ENCODE assay signal across 9 cellular contexts in genomic region chr12:16347391-16348298, GRCh38. TPM values are rescaled to one million over a fixed set of nuclear protein-coding genes. Genes with fewer than 3 reads are reported as not detected.
DNase-seq lines count a peak whose midpoint lies in the region; FAIRE-seq and TF ChIP-seq lines count a peak whose summit lies in the region.
"Had no signal": no experiment of that assay in that cellular context is flagged by ENCODE, and none has a peak within 500 bp of the region (broad histone marks: within the 10 kb centered on the region; RNA-seq: fewer than 3 reads in every experiment).

A gene with protein sequence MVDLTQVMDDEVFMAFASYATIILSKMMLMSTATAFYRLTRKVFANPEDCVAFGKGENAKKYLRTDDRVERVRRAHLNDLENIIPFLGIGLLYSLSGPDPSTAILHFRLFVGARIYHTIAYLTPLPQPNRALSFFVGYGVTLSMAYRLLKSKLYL (plus strand): TSS chr12:16347645. CDS start chr12:16354253, 6,608 bp downstream.

- 19% methylated on average over 15 of the region's 31 CpGs for WGBS in SK-N-SH (ENCODE audit: low lambda C conversion rate)

- TSS peak; percentile 61 for BruUV-seq in A673 (replicated peaks; lab: Mats Ljungman, UMichigan)

- H4K20me1 ChIP-seq in SK-N-SH (ENCODE audit: insufficient read depth) = no peaks in the 10 kb centered on the region

- no peaks in the 10 kb centered on the region for H3K9me2 ChIP-seq in SK-N-SH

- H3K9ac ChIP-seq in HUES6 (ENCODE audit: low read length) = peak within 1 kb of the TSS; percentile 65
- H3K9ac ChIP-seq in SK-N-SH = peak within 1 kb of the TSS; percentile 17; the same call in 1 of the 2 replicates

- no peak for TF ChIP-seq EP300 in SK-N-SH (IDR thresholded peaks at IDR 0.05; ENCODE audit: borderline replicate concordance in 1 of 2, low read depth in 1 of 2, low read length in 1 of 2)

- H3K36me3 Mint-ChIP-seq in nephron progenitor cell (ENCODE audit: low read depth) = peaks cover 24% of the 10 kb centered on the region
- H3K36me3 Mint-ChIP-seq in activated CD4-positive, alpha-beta T cell treated with anti-CD3 and anti-CD28 coated beads, Interleukin-2, amount 10 ng/mL, durations not matched to agents 7 days and 5 days (ENCODE audit: low read depth) = no peaks in the 10 kb centered on the region
- H3K36me3 Mint-ChIP-seq: naive B cell had no signal

- TF ChIP-seq RAD21 in SK-N-SH (IDR thresholded peaks at IDR 0.05; ENCODE audit: low read length) = no peak

- intact Hi-C loops in A673 (cut with micrococcal nuclease; ENCODE audit: unreplicated experiment) = no loop called here

- peak within 1 kb of the TSS; percentile 45; the same call in 1 of the 2 replicates for H2AFZ ChIP-seq in SK-N-SH (ENCODE audit: low read depth)

- TF ChIP-seq CTCF in A673 (conservative IDR thresholded peaks at IDR 0.05; ENCODE audit: low read depth, low read length) (no peak), SK-N-SH (IDR thresholded peaks at IDR 0.05) (no peak), foreskin fibroblast (IDR thresholded peaks at IDR 0.05; ENCODE audit: low read depth, low read length) (no peak), nephron progenitor cell (IDR thresholded peaks at IDR 0.05) (no peak)

- DNase-seq in A673 (ENCODE audit: low spot score) (peak; percentile 29), GM19239 (ENCODE audit: insufficient read length, low spot score) (peak; percentile 2), SK-N-SH (peak; percentile 8), foreskin fibroblast (peak; percentile 45 to 81), nephron progenitor cell (peak; percentile 77)
- DNase-seq in activated CD4-positive, alpha-beta T cell treated with anti-CD3 and anti-CD28 coated beads, Interleukin-2, amount 10 ng/mL, durations not matched to agents 7 days and 5 days = no peak
- DNase-seq in stimulated activated CD4-positive, alpha-beta T cell treated with anti-CD3 and anti-CD28 coated beads, Interleukin-4, amount 100 ng/mL, for 24 hours = no peak
- DNase-seq: naive B cell had no signal

- no peaks in the 10 kb centered on the region for H3K79me2 ChIP-seq in SK-N-SH (ENCODE audit: insufficient read depth)

- H3K4me1 ChIP-seq in A673 (ENCODE audit: insufficient read depth, low read length, poor library complexity, severe bottlenecking) (no peaks in the 10 kb centered on the region), HUES6 (ENCODE audit: control insufficient read depth, insufficient read depth, low read length) (peaks cover 21% of the 10 kb centered on the region), SK-N-SH (ENCODE audit: control insufficient read depth in 1 of 2, insufficient read depth in 2 of 2, low read depth in 1 of 2, low read length in 1 of 2) (no peaks in the 10 kb centered on the region)

- no peaks in the 10 kb centered on the region for H3F3A ChIP-seq in SK-N-SH (replicated peaks; ENCODE audit: insufficient read depth)

- peak within 1 kb of the TSS; percentile 95 for H3K27ac Mint-ChIP-seq in nephron progenitor cell
- no peak within 1 kb of the TSS for H3K27ac Mint-ChIP-seq in activated CD4-positive, alpha-beta T cell treated with anti-CD3 and anti-CD28 coated beads, Interleukin-2, amount 10 ng/mL, durations not matched to agents 7 days and 5 days

- H3K27me3 ChIP-seq in A673 (replicated peaks; ENCODE audit: insufficient read depth, low read depth, low read length, poor library complexity) (no peaks in the 10 kb centered on the region), HUES6 (ENCODE audit: control insufficient read depth, insufficient read depth, low read length) (no peaks in the 10 kb centered on the region), SK-N-SH (ENCODE audit: insufficient read depth) (no peaks in the 10 kb centered on the region)

- peak within 1 kb of the TSS; percentile 88 for H3K4me3 Mint-ChIP-seq in nephron progenitor cell
- no peak within 1 kb of the TSS for H3K4me3 Mint-ChIP-seq in activated CD4-positive, alpha-beta T cell treated with anti-CD3 and anti-CD28 coated beads, Interleukin-2, amount 10 ng/mL, durations not matched to agents 7 days and 5 days

- H3K9me3 Mint-ChIP-seq in nephron progenitor cell = no peaks in the 10 kb centered on the region
- peaks cover under 1% of the 10 kb centered on the region for H3K9me3 Mint-ChIP-seq in activated CD4-positive, alpha-beta T cell treated with anti-CD3 and anti-CD28 coated beads, Interleukin-2, amount 10 ng/mL, durations not matched to agents 7 days and 5 days

- POLR2A ChIA-PET in A673 (lab: Charles Lee; ENCODE audit: low non-redundant PET) = no interaction called here
- POLR2A ChIA-PET in SK-N-SH (lab: Yijun Ruan, JAX) = no interaction called here
- POLR2A ChIA-PET in activated CD4-positive, alpha-beta T cell treated with anti-CD3 and anti-CD28 coated beads, Interleukin-2, amount 10 ng/mL, durations not matched to agents 7 days and 5 days (lab: Charles Lee) = no interaction called here

- peak within 1 kb of the TSS; percentile 68 for H3K4me2 ChIP-seq in SK-N-SH

- no peak for FAIRE-seq in GM19239 (lab: Jason Lieb, UNC)

- H3K36me3 ChIP-seq in A673 (ENCODE audit: insufficient read depth, low read length, poor library complexity, severe bottlenecking) = no peaks in the 10 kb centered on the region
- H3K36me3 ChIP-seq in HUES6 (ENCODE audit: control insufficient read depth, insufficient read depth, low read length) = peaks cover 22% of the 10 kb centered on the region
- no peaks in the 10 kb centered on the region for H3K36me3 ChIP-seq in SK-N-SH (replicated peaks in 1 of 2; ENCODE audit: control insufficient read depth in 1 of 2, insufficient read depth in 2 of 2, low read length in 1 of 2)

- no peaks in the 10 kb centered on the region for H3K9me3 ChIP-seq in A673 (ENCODE audit: low read depth, low read length, poor library complexity, severe bottlenecking)
- no peaks in the 10 kb centered on the region for H3K9me3 ChIP-seq in HUES6 (ENCODE audit: control insufficient read depth, insufficient read depth, low read depth, low read length)
- H3K9me3 ChIP-seq in SK-N-SH = no peaks in the 10 kb centered on the region

- CTCF ChIA-PET in A673 (lab: Charles Lee) (no interaction called here), SK-N-SH (lab: Yijun Ruan, JAX) (interaction anchor here (1.3 kb wide), 1 partner anchor 1305 kb away, joined by 3 read pairs; no protein-coding TSS in a partner anchor)
- CTCF ChIA-PET in activated CD4-positive, alpha-beta T cell treated with anti-CD3 and anti-CD28 coated beads, Interleukin-2, amount 10 ng/mL, durations not matched to agents 7 days and 5 days (lab: Charles Lee) = no interaction called here

- peaks cover 46% of the 10 kb centered on the region for H3K4me1 Mint-ChIP-seq in nephron progenitor cell
- H3K4me1 Mint-ChIP-seq in activated CD4-positive, alpha-beta T cell treated with anti-CD3 and anti-CD28 coated beads, Interleukin-2, amount 10 ng/mL, durations not matched to agents 7 days and 5 days = no peaks in the 10 kb centered on the region

- no peaks in the 10 kb centered on the region for H3K27me3 Mint-ChIP-seq in nephron progenitor cell (ENCODE audit: low read depth, poor library complexity)
- H3K27me3 Mint-ChIP-seq in activated CD4-positive, alpha-beta T cell treated with anti-CD3 and anti-CD28 coated beads, Interleukin-2, amount 10 ng/mL, durations not matched to agents 7 days and 5 days = peaks cover 8% of the 10 kb centered on the region

- peak within 1 kb of the TSS; percentile 29 for H3K4me3 ChIP-seq in A673 (ENCODE audit: low read depth, low read length, poor library complexity, severe bottlenecking)
- H3K4me3 ChIP-seq in HUES6 (ENCODE audit: low read depth, low read length) = peak within 1 kb of the TSS; percentile 66
- H3K4me3 ChIP-seq in SK-N-SH (ENCODE audit: low read depth in 2 of 2, low read length in 1 of 2) = peak within 1 kb of the TSS; percentile 35 to 55; a peak in 2 of 4 replicates
- peak within 1 kb of the TSS; percentile 53 to 71 for H3K4me3 ChIP-seq in foreskin fibroblast (ENCODE audit: low read depth in 1 of 2, low read length in 2 of 2)

- H3K27ac ChIP-seq in A673 (ENCODE audit: low read depth, low read length, poor library complexity, severe bottlenecking) (no peak within 1 kb of the TSS), HUES6 (ENCODE audit: low read depth, low read length) (peak within 1 kb of the TSS; percentile 63), SK-N-SH (ENCODE audit: low read depth in 2 of 2, low read length in 1 of 2) (peak within 1 kb of the TSS in 1 of 2 experiments; percentile 34; a peak in 1 of 4 replicates)

TF ChIP-seq in SK-N-SH, 30 proteins besides CTCF, POLR2A, EP300 and RAD21:
- TF ChIP-seq MXI1 (IDR thresholded peaks at IDR 0.05; ENCODE audit: low read depth, low read length) (no peak), PBX3 (IDR thresholded peaks at IDR 0.05) (no peak), MAX (IDR thresholded peaks at IDR 0.05; ENCODE audit: low read depth) (peak; percentile 27; the same call in 1 of the 2 replicates)

RNA-seq across cellular contexts. Expression of the gene that starts here (rescaled TPM):
- 28.5 and 30.0 TPM in 2 replicates for total RNA-seq in A673 (2021)
- polyA plus RNA-seq in SK-N-SH (2012; rRNA removed) = 4.8 and 7.1 TPM in 2 replicates
- 8.0 and 9.5 TPM in 2 replicates for polyA plus RNA-seq in SK-N-SH (2012; cell fraction: cytosol; rRNA removed)
- polyA plus RNA-seq in SK-N-SH (2012; cell fraction: nucleus; rRNA removed) = 2.0 and 2.7 TPM in 2 replicates
- not detected for total RNA-seq in activated CD4-positive, alpha-beta T cell treated with anti-CD3 and anti-CD28 coated beads, Interleukin-2, amount 10 ng/mL, durations not matched to agents 7 days and 5 days

Comparison
In these comparisons a context has a peak if more than half of its experiments do, and no peak if none do; other contexts are left out.
1. RNA of the gene that starts here (total RNA-seq): 28.5 to 30.0 TPM in A673; not detected in activated CD4-positive, alpha-beta T cell treated with anti-CD3 and anti-CD28 coated beads, Interleukin-2, amount 10 ng/mL, durations not matched to agents 7 days and 5 days; every median in the first group is over 10 times any median in the second.
2. DNase-seq: peak in A673 (single experiment), GM19239 (single experiment), SK-N-SH (single experiment), foreskin fibroblast (2 of 2) and nephron progenitor cell (single experiment); none in activated CD4-positive, alpha-beta T cell treated with anti-CD3 and anti-CD28 coated beads, Interleukin-2, amount 10 ng/mL, durations not matched to agents 7 days and 5 days (single experiment) and stimulated activated CD4-positive, alpha-beta T cell treated with anti-CD3 and anti-CD28 coated beads, Interleukin-4, amount 100 ng/mL, for 24 hours (single experiment).
3. Peak in every context shown above with its lines, with median percentiles within 50 percentile points of each other: H3K4me3 ChIP-seq.